Comparison of ENCODE assay signal across 13 cellular contexts in genomic region chr1:104467590-104467989, GRCh38.
DNase-seq lines count a peak whose midpoint lies in the region; ATAC-seq and TF ChIP-seq lines count a peak whose summit lies in the region.
"Had no signal": no experiment of that assay in that cellular context is flagged by ENCODE, and none has a peak within 500 bp of the region (broad histone marks: within the 10 kb centered on the region; RNA-seq: fewer than 3 reads in every experiment).

No MANE protein-coding gene starts in this region.

- ATAC-seq in GM18498 (IDR thresholded peaks at IDR 0.05; ENCODE audit: unreplicated experiment) (peak; percentile 59), GM19468 (IDR thresholded peaks at IDR 0.05; ENCODE audit: extremely low read depth, unreplicated experiment) (peak; percentile 35), HG03066 (IDR thresholded peaks at IDR 0.05; ENCODE audit: low read depth, unreplicated experiment) (peak; percentile 52)

- H3K9me3 ChIP-seq in tibial artery = peaks cover 0 to under 1% (median 0%) of the 10 kb centered on the region in 3 donors

- no peaks in the 10 kb centered on the region for H3K27me3 ChIP-seq in tibial artery
- H3K27me3 ChIP-seq: tibial nerve had no signal

- intact Hi-C loops in tibial artery (cut with DNase I; ENCODE audit: low total_unique reads) = no loop called here

- no peaks in the 10 kb centered on the region for H3K4me1 ChIP-seq in tibial artery
- H3K4me1 ChIP-seq: tibial nerve had no signal

- no peak for TF ChIP-seq CTCF in tibial artery (IDR thresholded peaks at IDR 0.05)

- DNase-seq in NAMALWA (ENCODE audit: low spot score) = peak; percentile 2
- DNase-seq in NCI-H2107 (lab: John Stamatoyannopoulos, UW) = no peak
- DNase-seq in tibial artery = no peak
- DNase-seq in HuH-7 (ENCODE audit: low spot score) = no peak
- DNase-seq in amygdala (lab: John Stamatoyannopoulos, UW) = no peak
- DNase-seq: activated T-cell treated with anti-CD3 and anti-CD28 coated beads, Interleukin-2, amount 50 U/mL, for 48 hours; effector CD8-positive, alpha-beta T cell; NCI-H345; SHP77 treated with DMSO at 0.1 percent for 48 hours had no signal

- no peaks in the 10 kb centered on the region for H3K36me3 ChIP-seq in tibial artery
- H3K36me3 ChIP-seq: tibial nerve had no signal

- H3K27ac ChIP-seq in tibial artery = no peak overlapping the region
- H3K27ac ChIP-seq: tibial nerve had no signal

- H3K4me3 ChIP-seq in tibial artery = no peak overlapping the region
- H3K4me3 ChIP-seq: tibial nerve had no signal
